ENCODE assay signal across 9 cellular contexts in genomic region chr17:47821031-47821423, GRCh38. TPM values are rescaled to one million over a fixed set of nuclear protein-coding genes. Genes with fewer than 3 reads are reported as not detected.
DNase-seq lines count a peak whose midpoint lies in the region; ATAC-seq and TF ChIP-seq lines count a peak whose summit lies in the region.
"Had no signal": no experiment of that assay in that cellular context is flagged by ENCODE, and none has a peak within 500 bp of the region (broad histone marks: within the 10 kb centered on the region; RNA-seq: fewer than 3 reads in every experiment).

No MANE protein-coding gene starts in this region.

- H3K27me3 ChIP-seq in iPS-15b (ENCODE audit: control insufficient read depth, insufficient read depth, low read length) = no peaks in the 10 kb centered on the region

- POLR2A ChIA-PET in activated CD4-positive, alpha-beta memory T cell treated with anti-CD3 and anti-CD28 coated beads for 36 hours (lab: Charles Lee) = interaction anchor here (1.1 to 2.4 kb wide), 3 partner anchors 10 to 74 kb away, joined by 4 to 13 read pairs (median 7); partner anchors contain the start of genes LRRC46 and MRPL10

- H3K9ac ChIP-seq in iPS-15b (ENCODE audit: low read depth, low read length) = peak overlapping the region; percentile 38

- intact Hi-C loops in activated CD4-positive, alpha-beta memory T cell treated with anti-CD3 and anti-CD28 coated beads for 36 hours (cut with micrococcal nuclease) = loop anchor here (10.0 kb wide), 1 partner anchor 106 kb away; no protein-coding TSS in a partner anchor

- no peak for DNase-seq in HFFc6
- no peak for DNase-seq in activated CD4-positive, alpha-beta memory T cell treated with anti-CD3 and anti-CD28 coated beads for 36 hours
- no peak for DNase-seq in stimulated activated effector memory CD8-positive, alpha-beta T cell treated with anti-CD3 and anti-CD28 coated beads, Interleukin-12 subunit alpha, Interleukin-12 subunit beta, amount 100 ng/mL, for 72 hours (ENCODE audit: low spot score in 2 of 2)
- no peak for DNase-seq in NCI-H1105 (lab: John Stamatoyannopoulos, UW)
- no peak for DNase-seq in nucleus accumbens (lab: John Stamatoyannopoulos, UW)
- DNase-seq in stimulated activated CD4-positive, alpha-beta T cell treated with anti-CD3 and anti-CD28 coated beads, Interleukin-12 subunit alpha, Interleukin-12 subunit beta, amount 100 ng/mL, for 4 hours = no peak
- no peak for DNase-seq in H4 (ENCODE audit: low spot score)
- DNase-seq: cortex of kidney had no signal

- TF ChIP-seq CTCF in HFFc6 (IDR thresholded peaks at IDR 0.05) = no peak

- ATAC-seq in stimulated activated effector memory CD8-positive, alpha-beta T cell treated with anti-CD3 and anti-CD28 coated beads, Interleukin-12 subunit alpha, Interleukin-12 subunit beta, amount 100 ng/mL, for 72 hours = no peak

- H3K4me3 ChIP-seq in iPS-15b (ENCODE audit: low read depth, low read length) = peak overlapping the region; percentile 93

- H3K36me3 ChIP-seq in iPS-15b (ENCODE audit: control insufficient read depth, insufficient read depth, low read length) = peaks cover 13% of the 10 kb centered on the region

- peaks cover 4% of the 10 kb centered on the region for H3K36me3 Mint-ChIP-seq in HFFc6 (ENCODE audit: low read depth)
- H3K36me3 Mint-ChIP-seq in activated CD4-positive, alpha-beta memory T cell treated with anti-CD3 and anti-CD28 coated beads for 36 hours = peaks cover 19% of the 10 kb centered on the region
- H3K36me3 Mint-ChIP-seq in stimulated activated effector memory CD8-positive, alpha-beta T cell treated with anti-CD3 and anti-CD28 coated beads, Interleukin-12 subunit alpha, Interleukin-12 subunit beta, amount 100 ng/mL, for 72 hours = peaks cover 61% of the 10 kb centered on the region

- peak overlapping the region; percentile 94 for H3K4me3 Mint-ChIP-seq in HFFc6
- H3K4me3 Mint-ChIP-seq in activated CD4-positive, alpha-beta memory T cell treated with anti-CD3 and anti-CD28 coated beads for 36 hours = peak overlapping the region; percentile 92
- peak overlapping the region; percentile 96 for H3K4me3 Mint-ChIP-seq in stimulated activated effector memory CD8-positive, alpha-beta T cell treated with anti-CD3 and anti-CD28 coated beads, Interleukin-12 subunit alpha, Interleukin-12 subunit beta, amount 100 ng/mL, for 72 hours

- peaks cover 2% of the 10 kb centered on the region; the same call in 1 of the 2 replicates for H3K27me3 Mint-ChIP-seq in HFFc6 (ENCODE audit: insufficient read depth)
- no peaks in the 10 kb centered on the region for H3K27me3 Mint-ChIP-seq in activated CD4-positive, alpha-beta memory T cell treated with anti-CD3 and anti-CD28 coated beads for 36 hours

- H3K9me3 Mint-ChIP-seq in HFFc6 = no peaks in the 10 kb centered on the region
- no peaks in the 10 kb centered on the region for H3K9me3 Mint-ChIP-seq in activated CD4-positive, alpha-beta memory T cell treated with anti-CD3 and anti-CD28 coated beads for 36 hours
- no peaks in the 10 kb centered on the region for H3K9me3 Mint-ChIP-seq in stimulated activated effector memory CD8-positive, alpha-beta T cell treated with anti-CD3 and anti-CD28 coated beads, Interleukin-12 subunit alpha, Interleukin-12 subunit beta, amount 100 ng/mL, for 72 hours

- H3K9me3 ChIP-seq in iPS-15b (ENCODE audit: control insufficient read depth, insufficient read depth, low read length) = no peaks in the 10 kb centered on the region

- peak overlapping the region; percentile 79; the same call in 1 of the 2 replicates for H3K27ac Mint-ChIP-seq in HFFc6
- peak overlapping the region; percentile 72 for H3K27ac Mint-ChIP-seq in activated CD4-positive, alpha-beta memory T cell treated with anti-CD3 and anti-CD28 coated beads for 36 hours
- peak overlapping the region; percentile 96 for H3K27ac Mint-ChIP-seq in stimulated activated effector memory CD8-positive, alpha-beta T cell treated with anti-CD3 and anti-CD28 coated beads, Interleukin-12 subunit alpha, Interleukin-12 subunit beta, amount 100 ng/mL, for 72 hours

- H3K4me1 Mint-ChIP-seq in HFFc6 (ENCODE audit: low read depth) = peaks cover 30% of the 10 kb centered on the region
- H3K4me1 Mint-ChIP-seq in activated CD4-positive, alpha-beta memory T cell treated with anti-CD3 and anti-CD28 coated beads for 36 hours (ENCODE audit: low read depth) = peaks cover 26% of the 10 kb centered on the region
- peaks cover 32% of the 10 kb centered on the region for H3K4me1 Mint-ChIP-seq in stimulated activated effector memory CD8-positive, alpha-beta T cell treated with anti-CD3 and anti-CD28 coated beads, Interleukin-12 subunit alpha, Interleukin-12 subunit beta, amount 100 ng/mL, for 72 hours

- peaks cover 2% of the 10 kb centered on the region for H3K4me1 ChIP-seq in iPS-15b (ENCODE audit: control insufficient read depth, insufficient read depth, low read length)

- CTCF ChIA-PET in activated CD4-positive, alpha-beta memory T cell treated with anti-CD3 and anti-CD28 coated beads for 36 hours (lab: Charles Lee) = interaction anchor here (0.6 to 2.7 kb wide), 6 partner anchors 10 to 864 kb away, joined by 3 to 19 read pairs (median 3); partner anchors contain the start of genes CDK5RAP3, LRRC46 and MRPL10

RNA-seq across cellular contexts. Expression of gene OSBPL7, which starts 0.6 kb away (rescaled TPM):
- total RNA-seq in HFFc6 (2021; fragmentation: NEBNext Ultra II Directional; extraction: Animal tissue kit (Norgen Biotek cat#: 25700)) = 10 to 100 TPM in 2 of 6 experiments, 1 to 10 TPM in 4; 7.0 to 10.7 (median 9.2) TPM
- total RNA-seq in activated CD4-positive, alpha-beta memory T cell treated with anti-CD3 and anti-CD28 coated beads for 36 hours = 10 to 100 TPM; 14.7 to 15.6 TPM
- total RNA-seq in H4 (2014; rRNA removed; shearing (Covaris generic)) = 1.9 and 4.4 TPM in 2 replicates

RNA-seq across cellular contexts. Expression of gene MRPL10, which starts 10.3 kb away (rescaled TPM):
- total RNA-seq in HFFc6 (2021; fragmentation: NEBNext Ultra II Directional; extraction: Animal tissue kit (Norgen Biotek cat#: 25700)) = 10 to 100 TPM; 39.4 to 48.0 (median 43.7) TPM
- 10 to 100 TPM; 69.9 to 72.4 TPM for total RNA-seq in activated CD4-positive, alpha-beta memory T cell treated with anti-CD3 and anti-CD28 coated beads for 36 hours
- total RNA-seq in H4 (2014; rRNA removed; shearing (Covaris generic)) = 54.8 and 69.1 TPM in 2 replicates

RNA-seq across cellular contexts. Expression of gene LRRC46, which starts 10.4 kb away (rescaled TPM):
- 1 to 10 TPM in 1 of 6 experiments, under 1 TPM in 5; 0.41 to 1.1 (median 0.83) TPM for total RNA-seq in HFFc6 (2021; fragmentation: NEBNext Ultra II Directional; extraction: Animal tissue kit (Norgen Biotek cat#: 25700))
- total RNA-seq in activated CD4-positive, alpha-beta memory T cell treated with anti-CD3 and anti-CD28 coated beads for 36 hours = under 1 TPM; 0.29 to 0.59 TPM
- total RNA-seq in H4 (2014; rRNA removed; shearing (Covaris generic)) = 0.27 and 0.35 TPM in 2 replicates

RNA-seq across cellular contexts. Expression of gene SCRN2, which starts 20.0 kb away (rescaled TPM):
- 10 to 100 TPM; 33.9 to 46.6 (median 39.1) TPM for total RNA-seq in HFFc6 (2021; fragmentation: NEBNext Ultra II Directional; extraction: Animal tissue kit (Norgen Biotek cat#: 25700))
- 10 to 100 TPM; 20.6 to 21.0 TPM for total RNA-seq in activated CD4-positive, alpha-beta memory T cell treated with anti-CD3 and anti-CD28 coated beads for 36 hours
- total RNA-seq in H4 (2014; rRNA removed; shearing (Covaris generic)) = 21.0 and 21.9 TPM in 2 replicates

RNA-seq across cellular contexts. Expression of gene SP6, which starts 29.9 kb away (rescaled TPM):
- total RNA-seq in HFFc6 (2021; fragmentation: NEBNext Ultra II Directional; extraction: Animal tissue kit (Norgen Biotek cat#: 25700)) = 1 to 10 TPM in 4 of 6 experiments, under 1 TPM in 2; 0.45 to 1.2 (median 1.1) TPM
- total RNA-seq in activated CD4-positive, alpha-beta memory T cell treated with anti-CD3 and anti-CD28 coated beads for 36 hours = under 1 TPM; 0.10 to 0.12 TPM
- 0.14 and 0.21 TPM in 2 replicates for total RNA-seq in H4 (2014; rRNA removed; shearing (Covaris generic))
